1 cellular context compared by ENCODE assay signal in genomic region chr19:5035817-5036732, GRCh38.
TF ChIP-seq lines count a peak whose summit lies in the region.

No MANE protein-coding gene starts in this region.

TF ChIP-seq in SK-N-SH treated with all-trans-retinoic acid at 6 μM for 48 hours, 23 proteins besides CTCF, POLR2A, EP300 and RAD21 (continued from another document):
- no peak for TF ChIP-seq ARNTL (CRISPR knock-in tag; IDR thresholded peaks at IDR 0.05; ENCODE audit: borderline replicate concordance, low read depth)
- TF ChIP-seq CSRNP3 (CRISPR knock-in tag; IDR thresholded peaks at IDR 0.05), result no peak
- no peak for TF ChIP-seq CSDC2 (CRISPR knock-in tag; IDR thresholded peaks at IDR 0.05)
- TF ChIP-seq CREB5 (CRISPR knock-in tag; IDR thresholded peaks at IDR 0.05; ENCODE audit: low read depth), result no peak
- TF ChIP-seq GLIS3 (CRISPR knock-in tag; IDR thresholded peaks at IDR 0.05), result no peak
- TF ChIP-seq PPARA (CRISPR knock-in tag; IDR thresholded peaks at IDR 0.05; ENCODE audit: borderline replicate concordance), result no peak
- no peak for TF ChIP-seq SNAI2 (CRISPR knock-in tag; IDR thresholded peaks at IDR 0.05)
- TF ChIP-seq ESRRG (CRISPR knock-in tag; IDR thresholded peaks at IDR 0.05), result no peak
- TF ChIP-seq BACH2 (CRISPR knock-in tag; IDR thresholded peaks at IDR 0.05; ENCODE audit: borderline replicate concordance), result no peak
- TF ChIP-seq ZFP30 (CRISPR knock-in tag; IDR thresholded peaks at IDR 0.05), result no peak
- TF ChIP-seq TOX (CRISPR knock-in tag; IDR thresholded peaks at IDR 0.05; ENCODE audit: borderline replicate concordance), result no peak
